ENCODE assay signal across 16 cellular contexts in genomic region chr2:237712477-237713377, GRCh38.
DNase-seq lines count a peak whose midpoint lies in the region; ATAC-seq and TF ChIP-seq lines count a peak whose summit lies in the region.
"Had no signal": no experiment of that assay in that cellular context is flagged by ENCODE, and none has a peak within 500 bp of the region (broad histone marks: within the 10 kb centered on the region; RNA-seq: fewer than 3 reads in every experiment).

No MANE protein-coding gene starts in this region.

- H3K79me1 ChIP-seq in trophoblast cell (ENCODE audit: low read length): peaks cover 4% of the 10 kb centered on the region

- no peak overlapping the region for H3K14ac ChIP-seq in trophoblast cell (ENCODE audit: low read length)

- H3K9me3 Mint-ChIP-seq in CD8-positive, alpha-beta T cell: no peaks in the 10 kb centered on the region
- no peaks in the 10 kb centered on the region for H3K9me3 Mint-ChIP-seq in WTC11
- H3K9me3 Mint-ChIP-seq: CD4-positive, CD25-positive, alpha-beta regulatory T cell; T-helper 2 cell treated with Interferon-gamma antibody and Interleukin-4, amounts not matched to agents 5 μg/mL and 100 μg/mL, for 36 hours had no signal

- H4K8ac ChIP-seq in trophoblast cell (ENCODE audit: low read depth, low read length): no peak overlapping the region

- H2BK5ac ChIP-seq in trophoblast cell (ENCODE audit: low read depth, low read length, poor library complexity): no peak overlapping the region

- POLR2A ChIA-PET in CD8-positive, alpha-beta T cell (lab: Charles Lee): interaction anchor here (1.1 kb wide), 1 partner anchor 16 kb away, joined by 5 read pairs; no protein-coding TSS in a partner anchor
- POLR2A ChIA-PET in WTC11 (lab: Charles Lee): interaction anchor here (1.4 kb wide), 1 partner anchor 10 kb away, joined by 3 read pairs; no protein-coding TSS in a partner anchor

- no peak for ATAC-seq in CD8-positive, alpha-beta T cell
- ATAC-seq in WTC11 (no peak), GM19328 (IDR thresholded peaks at IDR 0.05; ENCODE audit: unreplicated experiment) (no peak)

- no peaks in the 10 kb centered on the region for H3K9me3 ChIP-seq in CD8-positive, alpha-beta T cell (ENCODE audit: low read length)
- H3K9me3 ChIP-seq in left ventricle myocardium inferior (replicated peaks) (no peaks in the 10 kb centered on the region), trophoblast cell (ENCODE audit: insufficient read depth, low read depth, low read length) (no peaks in the 10 kb centered on the region)
- H3K9me3 ChIP-seq: thyroid gland had no signal

- peaks cover 2% of the 10 kb centered on the region for H3K79me2 ChIP-seq in trophoblast cell (ENCODE audit: control insufficient read depth, insufficient read depth, low read length, poor library complexity)

- no peaks in the 10 kb centered on the region for H3K27me3 ChIP-seq in CD8-positive, alpha-beta T cell (ENCODE audit: insufficient read depth, low read length)
- H3K27me3 ChIP-seq in left ventricle myocardium inferior (ENCODE audit: low read depth): no peaks in the 10 kb centered on the region
- H3K27me3 ChIP-seq in trophoblast cell (ENCODE audit: insufficient read depth, low read length): no peaks in the 10 kb centered on the region
- H3K27me3 ChIP-seq: thyroid gland had no signal

- CTCF ChIA-PET in CD8-positive, alpha-beta T cell (lab: Charles Lee): interaction anchor here (0.9 to 2.7 kb wide), 5 partner anchors 12 to 201 kb away, joined by 3 to 12 read pairs (median 4); no protein-coding TSS in a partner anchor
- CTCF ChIA-PET in WTC11 (lab: Charles Lee): interaction anchor here (0.7 to 2.2 kb wide), 7 partner anchors 21 to 200 kb away, joined by 3 to 7 read pairs (median 4); no protein-coding TSS in a partner anchor

- WGBS in trophoblast cell (ENCODE audit: extremely low coverage, insufficient coverage, insufficient read length): 100% methylated on average over 1 of the region's 26 CpGs

- peak overlapping the region; percentile 40 for H4K12ac ChIP-seq in trophoblast cell (ENCODE audit: low read depth, low read length)

- intact Hi-C loops in CD8-positive, alpha-beta T cell (cut with DNase I, micrococcal nuclease): no loop called here
- intact Hi-C loops in left ventricle myocardium inferior (cut with micrococcal nuclease): no loop called here

- no peak overlapping the region for H3K4ac ChIP-seq in trophoblast cell (ENCODE audit: low read depth, low read length)

- no peak overlapping the region for H3K4me3 ChIP-seq in CD8-positive, alpha-beta T cell (ENCODE audit: low read depth, low read length)
- H3K4me3 ChIP-seq in left ventricle myocardium inferior (peak overlapping the region; percentile 19), trophoblast cell (ENCODE audit: low read depth, low read length) (peak overlapping the region; percentile 21)
- H3K4me3 ChIP-seq: thyroid gland had no signal

- peaks cover 23% of the 10 kb centered on the region for H3K36me3 ChIP-seq in CD8-positive, alpha-beta T cell (ENCODE audit: insufficient read depth, low read length)
- H3K36me3 ChIP-seq in left ventricle myocardium inferior (peaks cover 27% of the 10 kb centered on the region), trophoblast cell (ENCODE audit: control insufficient read depth in 1 of 2, insufficient read depth in 2 of 2, low read length in 2 of 2) (peaks cover 10% of the 10 kb centered on the region in 2 experiments)
- H3K36me3 ChIP-seq: thyroid gland had no signal

- H2BK120ac ChIP-seq in trophoblast cell (ENCODE audit: insufficient read depth, low read length, poor library complexity): no peak overlapping the region

- H3K27ac Mint-ChIP-seq in CD8-positive, alpha-beta T cell: peak overlapping the region; percentile 60
- peak overlapping the region; percentile 85 for H3K27ac Mint-ChIP-seq in WTC11

- no peak overlapping the region for H2AK5ac ChIP-seq in trophoblast cell (ENCODE audit: low read length)

- H3K9ac ChIP-seq in trophoblast cell (ENCODE audit: low read length): no peak overlapping the region

- no peak overlapping the region for H3K4me2 ChIP-seq in trophoblast cell (ENCODE audit: low read length)

- no peak for TF ChIP-seq CTCF in CD8-positive, alpha-beta T cell (IDR thresholded peaks at IDR 0.05)
- no peak for TF ChIP-seq CTCF in WTC11 (IDR thresholded peaks at IDR 0.05)
- TF ChIP-seq CTCF in left ventricle myocardium inferior (IDR thresholded peaks at IDR 0.05; ENCODE audit: borderline replicate concordance): no peak

- peaks cover 55% of the 10 kb centered on the region for H3K36me3 Mint-ChIP-seq in CD8-positive, alpha-beta T cell
- H3K36me3 Mint-ChIP-seq in WTC11: peaks cover 14% of the 10 kb centered on the region

- DNase-seq in CD8-positive, alpha-beta T cell: peak in 1 of 7 experiments; percentile 7
- no peak for DNase-seq in WTC11 (ENCODE audit: low spot score)
- DNase-seq in left ventricle myocardium inferior: no peak
- no peak for DNase-seq in trophoblast cell
- no peak for DNase-seq in DMS 273 treated with DMSO at 0.1 percent for 48 hours (lab: John Stamatoyannopoulos, UW)
- no peak for DNase-seq in 8988T
- DNase-seq: CD4-positive, CD25-positive, alpha-beta regulatory T cell; HCEC 1CT; KG1; NCI-H1092; NCI-H2107; NCI-H526; SIG-M5; thyroid gland had no signal

- H3K4me1 Mint-ChIP-seq in CD8-positive, alpha-beta T cell (ENCODE audit: low read depth): peaks cover 52% of the 10 kb centered on the region
- peaks cover 84% of the 10 kb centered on the region for H3K4me1 Mint-ChIP-seq in WTC11

- peaks cover 17% of the 10 kb centered on the region for H3K4me1 ChIP-seq in CD8-positive, alpha-beta T cell (ENCODE audit: insufficient read depth, low read length)
- H3K4me1 ChIP-seq in left ventricle myocardium inferior: peaks cover 81% of the 10 kb centered on the region
- H3K4me1 ChIP-seq in trophoblast cell (ENCODE audit: control insufficient read depth in 1 of 2, insufficient read depth in 2 of 2, low read length in 2 of 2): peaks cover 22 to 24% of the 10 kb centered on the region in 2 experiments

- H3K27me3 Mint-ChIP-seq in CD8-positive, alpha-beta T cell (ENCODE audit: low read depth): no peaks in the 10 kb centered on the region
- H3K27me3 Mint-ChIP-seq in WTC11 (ENCODE audit: low read depth): no peaks in the 10 kb centered on the region
- H3K27me3 Mint-ChIP-seq: CD4-positive, CD25-positive, alpha-beta regulatory T cell had no signal

- peak overlapping the region; percentile 81 for H3K23ac ChIP-seq in trophoblast cell (ENCODE audit: low read length)

- no peak overlapping the region for H2BK12ac ChIP-seq in trophoblast cell (ENCODE audit: low read length)

- no peak overlapping the region for H2AFZ ChIP-seq in trophoblast cell (ENCODE audit: insufficient read depth, low read length, poor library complexity)

- no peak overlapping the region for H3K4me3 Mint-ChIP-seq in CD8-positive, alpha-beta T cell
- no peak overlapping the region for H3K4me3 Mint-ChIP-seq in WTC11
- H3K4me3 Mint-ChIP-seq: CD4-positive, CD25-positive, alpha-beta regulatory T cell; T-helper 2 cell treated with Interferon-gamma antibody and Interleukin-4, amounts not matched to agents 5 μg/mL and 100 μg/mL, for 36 hours had no signal

- no peak overlapping the region for H4K91ac ChIP-seq in trophoblast cell (ENCODE audit: low read depth, low read length)

- H3K27ac ChIP-seq in CD8-positive, alpha-beta T cell (ENCODE audit: low read depth, low read length): no peak overlapping the region
- H3K27ac ChIP-seq in left ventricle myocardium inferior (replicated peaks): peak overlapping the region; percentile 87
- no peak overlapping the region for H3K27ac ChIP-seq in trophoblast cell (ENCODE audit: low read depth, low read length)
- H3K27ac ChIP-seq: thyroid gland had no signal

- H3K18ac ChIP-seq in trophoblast cell (ENCODE audit: low read length): peak overlapping the region; percentile 3

TF ChIP-seq in WTC11, 78 proteins besides CTCF, POLR2A, EP300 and RAD21 (continues in another document):
- TF ChIP-seq MAX (CRISPR knock-in tag; IDR thresholded peaks at IDR 0.05) (no peak), ZSCAN18 (CRISPR knock-in tag; IDR thresholded peaks at IDR 0.05) (no peak), FOXP4 (CRISPR knock-in tag; IDR thresholded peaks at IDR 0.05) (no peak), ELF4 (CRISPR knock-in tag; IDR thresholded peaks at IDR 0.05; ENCODE audit: low read depth) (no peak), FOXJ3 (CRISPR knock-in tag; IDR thresholded peaks at IDR 0.05; ENCODE audit: borderline replicate concordance) (no peak), TP53 (CRISPR knock-in tag; IDR thresholded peaks at IDR 0.05) (no peak), CREB1 (CRISPR knock-in tag; IDR thresholded peaks at IDR 0.05) (no peak)
